In the genomic region with DNA sequence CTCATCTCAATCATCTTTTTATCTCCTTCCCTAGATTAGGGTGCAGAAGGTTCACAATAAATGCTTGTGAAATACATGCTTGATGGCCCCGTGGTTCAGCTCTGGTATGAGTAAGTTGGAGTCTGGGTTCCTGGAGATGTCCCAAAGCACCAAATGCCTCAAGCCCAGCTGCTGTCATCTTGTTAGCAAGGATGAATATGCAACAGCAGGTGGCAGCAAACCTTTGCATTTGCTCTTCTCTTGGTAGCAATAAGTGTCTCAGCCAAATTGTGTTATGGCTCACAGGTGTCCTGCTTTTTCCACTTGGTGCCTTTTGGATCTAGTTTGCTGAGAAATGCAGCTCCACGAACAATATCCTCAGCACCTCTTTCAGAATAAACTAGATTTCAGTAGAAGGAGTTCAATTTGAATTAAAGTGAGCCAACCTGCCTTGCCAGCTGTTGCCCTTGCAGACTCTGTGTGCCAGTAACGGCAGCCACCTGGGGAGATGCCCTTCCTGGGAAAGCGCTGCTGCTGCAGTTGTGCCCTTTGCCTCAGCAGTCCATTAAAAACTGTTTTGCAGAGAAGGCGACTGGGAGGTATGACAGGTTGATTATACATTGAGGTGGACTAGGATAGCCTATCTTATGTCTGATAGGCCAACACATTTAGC, we compare ENCODE assay signal across 8 cellular contexts.
A peak's percentile ranks its signal among the peaks of the same experiment; 100 is the strongest.
DNase-seq lines count a peak whose midpoint lies in the region; ATAC-seq and TF ChIP-seq lines count a peak whose summit lies in the region.

No MANE protein-coding gene starts in this region.

- no peak overlapping the region for H3K4me3 ChIP-seq in GM23338
- no peak overlapping the region for H3K4me3 ChIP-seq in fibroblast of the aortic adventitia (ENCODE audit: low read depth, low read length)
- no peak overlapping the region for H3K4me3 ChIP-seq in osteoblast (ENCODE audit: insufficient read depth, low read length)

- peak; percentile 76 for DNase-seq in EL
- peak; percentile 90 for DNase-seq in GM23338 (ENCODE audit: low spot score)
- peak; percentile 63 for DNase-seq in NCI-H1417 treated with DMSO at 0.1 percent for 48 hours (lab: John Stamatoyannopoulos, UW)
- DNase-seq in SW480 (ENCODE audit: low spot score), result peak; percentile 54
- peak; percentile 95 for DNase-seq in fibroblast of the aortic adventitia (ENCODE audit: low read depth)
- DNase-seq in osteoblast (ENCODE audit: insufficient read length, low spot score, missing footprints), result peak; percentile 72
- no peak for DNase-seq in activated naive CD4-positive, alpha-beta T cell treated with Interleukin-2 at 50 U/mL for 16 hours

- H3K4me1 ChIP-seq in GM23338 (ENCODE audit: insufficient read depth) (no peaks in the 10 kb centered on the region), osteoblast (ENCODE audit: insufficient read depth, low read length) (no peaks in the 10 kb centered on the region)

- H3K36me3 Mint-ChIP-seq in GM23338 (ENCODE audit: low read depth), result no peaks in the 10 kb centered on the region

- H3K36me3 ChIP-seq in GM23338 (ENCODE audit: insufficient read depth) (no peaks in the 10 kb centered on the region), osteoblast (ENCODE audit: insufficient read depth, low read length) (no peaks in the 10 kb centered on the region)

- H3K79me2 ChIP-seq in GM23338 (replicated peaks; ENCODE audit: insufficient read depth) (no peaks in the 10 kb centered on the region), osteoblast (ENCODE audit: insufficient read depth, low read length) (no peaks in the 10 kb centered on the region)

- no peak overlapping the region for H3K4me3 Mint-ChIP-seq in GM23338

- peaks cover 3% of the 10 kb centered on the region; the same call in 1 of the 3 replicates for H3K4me1 Mint-ChIP-seq in GM23338

- no peaks in the 10 kb centered on the region; the same call in 2 of the 3 replicates for H3K9me3 Mint-ChIP-seq in GM23338

- H2AFZ ChIP-seq in GM23338 (no peak overlapping the region), osteoblast (ENCODE audit: low read length) (no peak overlapping the region)

- ATAC-seq in GM23338 (peak; percentile 93), HG03354 (IDR thresholded peaks at IDR 0.05; ENCODE audit: poor library complexity, severe bottlenecking, unreplicated experiment) (no peak)

- H4K20me1 ChIP-seq in GM23338 (replicated peaks; ENCODE audit: insufficient read depth) (no peaks in the 10 kb centered on the region), osteoblast (ENCODE audit: insufficient read depth, low read length) (no peaks in the 10 kb centered on the region)

- no peaks in the 10 kb centered on the region for H3K9me3 ChIP-seq in osteoblast (ENCODE audit: low read depth, low read length)

- H3K9me2 ChIP-seq in GM23338 (ENCODE audit: insufficient read depth), result 0 out of 2 replicates have a peak, but pooled peaks cover 3% of the 10 kb centered on the region

- peak; percentile 69 to 93 for TF ChIP-seq CTCF in GM23338 (conservative IDR thresholded peaks at IDR 0.05; ENCODE audit: low read depth in 2 of 2)
- peak; percentile 74 for TF ChIP-seq CTCF in fibroblast of the aortic adventitia (IDR thresholded peaks at IDR 0.05; ENCODE audit: insufficient read depth, low read length)
- TF ChIP-seq CTCF in osteoblast (IDR thresholded peaks at IDR 0.05; ENCODE audit: extremely low read depth, low read depth, low read length), result peak; percentile 70

- no peak overlapping the region for H3K27ac Mint-ChIP-seq in GM23338

- no peak overlapping the region for H3K27ac ChIP-seq in GM23338 (ENCODE audit: low read depth)
- no peak overlapping the region for H3K27ac ChIP-seq in osteoblast (ENCODE audit: low read depth, low read length)

- no peaks in the 10 kb centered on the region for H3K27me3 ChIP-seq in GM23338 (ENCODE audit: insufficient read depth)
- H3K27me3 ChIP-seq in osteoblast (ENCODE audit: insufficient read depth, low read length), result no peaks in the 10 kb centered on the region

- H3K4me2 ChIP-seq in GM23338 (no peak overlapping the region), osteoblast (ENCODE audit: insufficient read depth, low read length) (no peak overlapping the region)

- no peaks in the 10 kb centered on the region for H3F3A ChIP-seq in GM23338 (replicated peaks; ENCODE audit: low read depth)

- H3K27me3 Mint-ChIP-seq in GM23338 (ENCODE audit: insufficient read depth, low read depth, poor library complexity), result no peaks in the 10 kb centered on the region

TF ChIP-seq in GM23338, 12 proteins besides CTCF, POLR2A, EP300 and RAD21:
- no peak for TF ChIP-seq POLR2AphosphoS5 (IDR thresholded peaks at IDR 0.05; ENCODE audit: low read depth)
- TF ChIP-seq, protein P1, sequence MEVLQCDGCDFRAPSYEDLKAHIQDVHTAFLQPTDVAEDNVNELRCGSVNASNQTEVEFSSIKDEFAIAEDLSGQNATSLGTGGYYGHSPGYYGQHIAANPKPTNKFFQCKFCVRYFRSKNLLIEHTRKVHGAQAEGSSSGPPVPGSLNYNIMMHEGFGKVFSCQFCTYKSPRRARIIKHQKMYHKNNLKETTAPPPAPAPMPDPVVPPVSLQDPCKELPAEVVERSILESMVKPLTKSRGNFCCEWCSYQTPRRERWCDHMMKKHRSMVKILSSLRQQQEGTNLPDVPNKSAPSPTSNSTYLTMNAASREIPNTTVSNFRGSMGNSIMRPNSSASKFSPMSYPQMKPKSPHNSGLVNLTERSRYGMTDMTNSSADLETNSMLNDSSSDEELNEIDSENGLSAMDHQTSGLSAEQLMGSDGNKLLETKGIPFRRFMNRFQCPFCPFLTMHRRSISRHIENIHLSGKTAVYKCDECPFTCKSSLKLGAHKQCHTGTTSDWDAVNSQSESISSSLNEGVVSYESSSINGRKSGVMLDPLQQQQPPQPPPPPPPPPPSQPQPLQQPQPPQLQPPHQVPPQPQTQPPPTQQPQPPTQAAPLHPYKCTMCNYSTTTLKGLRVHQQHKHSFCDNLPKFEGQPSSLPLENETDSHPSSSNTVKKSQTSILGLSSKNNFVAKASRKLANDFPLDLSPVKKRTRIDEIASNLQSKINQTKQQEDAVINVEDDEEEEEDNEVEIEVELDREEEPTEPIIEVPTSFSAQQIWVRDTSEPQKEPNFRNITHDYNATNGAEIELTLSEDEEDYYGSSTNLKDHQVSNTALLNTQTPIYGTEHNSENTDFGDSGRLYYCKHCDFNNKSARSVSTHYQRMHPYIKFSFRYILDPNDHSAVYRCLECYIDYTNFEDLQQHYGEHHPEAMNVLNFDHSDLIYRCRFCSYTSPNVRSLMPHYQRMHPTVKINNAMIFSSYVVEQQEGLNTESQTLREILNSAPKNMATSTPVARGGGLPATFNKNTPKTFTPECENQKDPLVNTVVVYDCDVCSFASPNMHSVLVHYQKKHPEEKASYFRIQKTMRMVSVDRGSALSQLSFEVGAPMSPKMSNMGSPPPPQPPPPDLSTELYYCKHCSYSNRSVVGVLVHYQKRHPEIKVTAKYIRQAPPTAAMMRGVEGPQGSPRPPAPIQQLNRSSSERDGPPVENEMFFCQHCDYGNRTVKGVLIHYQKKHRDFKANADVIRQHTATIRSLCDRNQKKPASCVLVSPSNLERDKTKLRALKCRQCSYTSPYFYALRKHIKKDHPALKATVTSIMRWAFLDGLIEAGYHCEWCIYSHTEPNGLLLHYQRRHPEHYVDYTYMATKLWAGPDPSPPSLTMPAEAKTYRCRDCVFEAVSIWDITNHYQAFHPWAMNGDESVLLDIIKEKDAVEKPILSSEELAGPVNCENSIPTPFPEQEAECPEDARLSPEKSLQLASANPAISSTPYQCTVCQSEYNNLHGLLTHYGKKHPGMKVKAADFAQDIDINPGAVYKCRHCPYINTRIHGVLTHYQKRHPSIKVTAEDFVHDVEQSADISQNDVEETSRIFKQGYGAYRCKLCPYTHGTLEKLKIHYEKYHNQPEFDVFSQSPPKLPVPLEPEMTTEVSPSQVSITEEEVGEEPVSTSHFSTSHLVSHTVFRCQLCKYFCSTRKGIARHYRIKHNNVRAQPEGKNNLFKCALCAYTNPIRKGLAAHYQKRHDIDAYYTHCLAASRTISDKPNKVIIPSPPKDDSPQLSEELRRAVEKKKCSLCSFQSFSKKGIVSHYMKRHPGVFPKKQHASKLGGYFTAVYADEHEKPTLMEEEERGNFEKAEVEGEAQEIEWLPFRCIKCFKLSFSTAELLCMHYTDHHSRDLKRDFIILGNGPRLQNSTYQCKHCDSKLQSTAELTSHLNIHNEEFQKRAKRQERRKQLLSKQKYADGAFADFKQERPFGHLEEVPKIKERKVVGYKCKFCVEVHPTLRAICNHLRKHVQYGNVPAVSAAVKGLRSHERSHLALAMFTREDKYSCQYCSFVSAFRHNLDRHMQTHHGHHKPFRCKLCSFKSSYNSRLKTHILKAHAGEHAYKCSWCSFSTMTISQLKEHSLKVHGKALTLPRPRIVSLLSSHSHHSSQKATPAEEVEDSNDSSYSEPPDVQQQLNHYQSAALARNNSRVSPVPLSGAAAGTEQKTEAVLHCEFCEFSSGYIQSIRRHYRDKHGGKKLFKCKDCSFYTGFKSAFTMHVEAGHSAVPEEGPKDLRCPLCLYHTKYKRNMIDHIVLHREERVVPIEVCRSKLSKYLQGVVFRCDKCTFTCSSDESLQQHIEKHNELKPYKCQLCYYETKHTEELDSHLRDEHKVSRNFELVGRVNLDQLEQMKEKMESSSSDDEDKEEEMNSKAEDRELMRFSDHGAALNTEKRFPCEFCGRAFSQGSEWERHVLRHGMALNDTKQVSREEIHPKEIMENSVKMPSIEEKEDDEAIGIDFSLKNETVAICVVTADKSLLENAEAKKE (CRISPR knock-in tag; IDR thresholded peaks at IDR 0.05), result 0 out of 2 replicates have a peak, but pooled peaks have one; percentile 7
